ENCODE assay signal across 1 cellular context in genomic region chr21:41419921-41420862, GRCh38.
TF ChIP-seq lines count a peak whose summit lies in the region.

No MANE protein-coding gene starts in this region.

TF ChIP-seq in GM12878, 131 proteins besides CTCF, POLR2A, EP300 and RAD21 (continued from another document):
- TF ChIP-seq WRNIP1 (IDR thresholded peaks at IDR 0.05; ENCODE audit: borderline replicate concordance, low read depth, low read length) (no peak), PML (IDR thresholded peaks at IDR 0.05; ENCODE audit: low read length) (no peak), IKZF2 (IDR thresholded peaks at IDR 0.05) (peak; percentile 68 to 72), PAX8 (IDR thresholded peaks at IDR 0.05) (no peak), MEF2B (IDR thresholded peaks at IDR 0.05; ENCODE audit: partially characterized antibody, poor library complexity, severe bottlenecking) (peak; percentile 14), NFIC (IDR thresholded peaks at IDR 0.05; ENCODE audit: low read depth, low read length) (no peak), DPF2 (IDR thresholded peaks at IDR 0.05) (peak; percentile 33; the same call in 1 of the 2 replicates), ZNF384 (IDR thresholded peaks at IDR 0.05; ENCODE audit: borderline replicate concordance, low read depth, low read length) (no peak), NR2F1 (conservative IDR thresholded peaks at IDR 0.05) (0 out of 2 replicates have a peak, but pooled peaks have one; percentile 15), E2F8 (IDR thresholded peaks at IDR 0.05; ENCODE audit: low read depth, partially characterized antibody) (no peak), YY1 (IDR thresholded peaks at IDR 0.05; ENCODE audit: low read depth, low read length) (no peak)
